In genomic region chr20:32144898-32145662, GRCh38 we compare ENCODE assay signal across 9 cellular contexts.
"Had no signal": no experiment of that assay in that cellular context is flagged by ENCODE, and none has a peak within 500 bp of the region (broad histone marks: within the 10 kb centered on the region; RNA-seq: fewer than 3 reads in every experiment).

No MANE protein-coding gene starts in this region.

- DNase-seq: activated CD4-positive, CD25-positive, alpha-beta regulatory T cell; activated naive CD4-positive, alpha-beta T cell treated with Interleukin-2 at 50 U/mL for 16 hours; head of caudate nucleus; immature natural killer cell; lower lobe of right lung; midbrain; psoas muscle; thyroid gland had no signal

- ATAC-seq: psoas muscle; stimulated activated memory B cell treated with anti-CD40 and anti-IgM and Interleukin-4, amounts not matched to agents 10 μg/mL and 1 μg/mL and 100 μg/mL, for 72 hours had no signal
